ENCODE assay signal across 2 cellular contexts in genomic region chr3:71805199-71805598, GRCh38.
TF ChIP-seq lines count a peak whose summit lies in the region.

No MANE protein-coding gene starts in this region.

TF ChIP-seq in liver, 16 proteins besides CTCF, POLR2A, EP300 and RAD21:
- TF ChIP-seq MAX (IDR thresholded peaks at IDR 0.05): peak; percentile 18
- peak; percentile 13 for TF ChIP-seq YY1 (IDR thresholded peaks at IDR 0.05)
- no peak for TF ChIP-seq HNF4A (conservative IDR thresholded peaks at IDR 0.05)
- no peak for TF ChIP-seq ATF3 (IDR thresholded peaks at IDR 0.05)
- TF ChIP-seq ZBTB33 (IDR thresholded peaks at IDR 0.05): no peak
- no peak for TF ChIP-seq HNF4G (IDR thresholded peaks at IDR 0.05)

TF ChIP-seq in HepG2, 621 proteins besides CTCF, POLR2A, EP300 and RAD21:
- TF ChIP-seq, protein P1, sequence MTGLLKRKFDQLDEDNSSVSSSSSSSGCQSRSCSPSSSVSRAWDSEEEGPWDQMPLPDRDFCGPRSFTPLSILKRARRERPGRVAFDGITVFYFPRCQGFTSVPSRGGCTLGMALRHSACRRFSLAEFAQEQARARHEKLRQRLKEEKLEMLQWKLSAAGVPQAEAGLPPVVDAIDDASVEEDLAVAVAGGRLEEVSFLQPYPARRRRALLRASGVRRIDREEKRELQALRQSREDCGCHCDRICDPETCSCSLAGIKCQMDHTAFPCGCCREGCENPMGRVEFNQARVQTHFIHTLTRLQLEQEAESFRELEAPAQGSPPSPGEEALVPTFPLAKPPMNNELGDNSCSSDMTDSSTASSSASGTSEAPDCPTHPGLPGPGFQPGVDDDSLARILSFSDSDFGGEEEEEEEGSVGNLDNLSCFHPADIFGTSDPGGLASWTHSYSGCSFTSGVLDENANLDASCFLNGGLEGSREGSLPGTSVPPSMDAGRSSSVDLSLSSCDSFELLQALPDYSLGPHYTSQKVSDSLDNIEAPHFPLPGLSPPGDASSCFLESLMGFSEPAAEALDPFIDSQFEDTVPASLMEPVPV (CRISPR knock-in tag; IDR thresholded peaks at IDR 0.05): no peak
- no peak for TF ChIP-seq MEF2D (CRISPR knock-in tag; IDR thresholded peaks at IDR 0.05)
- TF ChIP-seq POLR2AphosphoS5 (IDR thresholded peaks at IDR 0.05; ENCODE audit: low read depth, low read length): no peak
- TF ChIP-seq HNF1A (IDR thresholded peaks at IDR 0.05; ENCODE audit: low read depth): no peak
- no peak for TF ChIP-seq HNF1A (CRISPR knock-in tag; IDR thresholded peaks at IDR 0.05; ENCODE audit: borderline replicate concordance)
- no peak for TF ChIP-seq SPEN (CRISPR knock-in tag; IDR thresholded peaks at IDR 0.05; ENCODE audit: low read depth)
- no peak for TF ChIP-seq RXRA (CRISPR knock-in tag; IDR thresholded peaks at IDR 0.05)
- no peak for TF ChIP-seq PRPF4 (IDR thresholded peaks at IDR 0.05; ENCODE audit: low read depth, low read length, poor library complexity, severe bottlenecking)
- no peak for TF ChIP-seq ZNF44 (CRISPR knock-in tag; IDR thresholded peaks at IDR 0.05)
- TF ChIP-seq MED8 (CRISPR knock-in tag; IDR thresholded peaks at IDR 0.05; ENCODE audit: insufficient replicate concordance): no peak
- TF ChIP-seq PAF1 (CRISPR knock-in tag; IDR thresholded peaks at IDR 0.05): no peak
- no peak for TF ChIP-seq KLF16 (CRISPR knock-in tag; IDR thresholded peaks at IDR 0.05)
- no peak for TF ChIP-seq MTF2 (CRISPR knock-in tag; IDR thresholded peaks at IDR 0.05; ENCODE audit: borderline replicate concordance)
- TF ChIP-seq, protein P2, sequence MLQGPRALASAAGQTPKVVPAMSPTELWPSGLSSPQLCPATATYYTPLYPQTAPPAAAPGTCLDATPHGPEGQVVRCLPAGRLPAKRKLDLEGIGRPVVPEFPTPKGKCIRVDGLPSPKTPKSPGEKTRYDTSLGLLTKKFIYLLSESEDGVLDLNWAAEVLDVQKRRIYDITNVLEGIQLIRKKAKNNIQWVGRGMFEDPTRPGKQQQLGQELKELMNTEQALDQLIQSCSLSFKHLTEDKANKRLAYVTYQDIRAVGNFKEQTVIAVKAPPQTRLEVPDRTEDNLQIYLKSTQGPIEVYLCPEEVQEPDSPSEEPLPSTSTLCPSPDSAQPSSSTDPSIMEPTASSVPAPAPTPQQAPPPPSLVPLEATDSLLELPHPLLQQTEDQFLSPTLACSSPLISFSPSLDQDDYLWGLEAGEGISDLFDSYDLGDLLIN (CRISPR knock-in tag; IDR thresholded peaks at IDR 0.05; ENCODE audit: borderline replicate concordance): no peak
- TF ChIP-seq MAFF (IDR thresholded peaks at IDR 0.05; ENCODE audit: low read depth, low read length): no peak
- no peak for TF ChIP-seq ZNF530 (CRISPR knock-in tag; IDR thresholded peaks at IDR 0.05; ENCODE audit: low read depth)
TF ChIP-seq in HepG2: peak in this region for 0.
